Comparison of ENCODE assay signal across 9 cellular contexts in genomic region chr22:29040385-29041275, GRCh38. TPM values are rescaled to one million over a fixed set of nuclear protein-coding genes. Genes with fewer than 3 reads are reported as not detected.
DNase-seq lines count a peak whose midpoint lies in the region; ATAC-seq and TF ChIP-seq lines count a peak whose summit lies in the region.
"Had no signal": no experiment of that assay in that cellular context is flagged by ENCODE, and none has a peak within 500 bp of the region (broad histone marks: within the 10 kb centered on the region; RNA-seq: fewer than 3 reads in every experiment).

No MANE protein-coding gene starts in this region.

- H3K4me1 Mint-ChIP-seq in nephron progenitor cell: peaks cover 35% of the 10 kb centered on the region

- H3K27me3 Mint-ChIP-seq in nephron progenitor cell (ENCODE audit: low read depth, poor library complexity): no peaks in the 10 kb centered on the region

- peaks cover 14% of the 10 kb centered on the region for H3K36me3 Mint-ChIP-seq in nephron progenitor cell (ENCODE audit: low read depth)

- no peak overlapping the region for H3K27ac Mint-ChIP-seq in nephron progenitor cell
- H3K27ac Mint-ChIP-seq: T-helper 1 cell treated with Interleukin-12 subunit alpha and Interleukin-12 subunit beta and Interleukin-4 antibody, amounts not matched to agents 30 μg/mL and 1 μg/mL, for 36 hours had no signal

- no peak overlapping the region for H3K27ac ChIP-seq in OCI-LY3 (ENCODE audit: low read length)

- no peak overlapping the region for H3K9ac ChIP-seq in OCI-LY3 (ENCODE audit: low read length)

- no peaks in the 10 kb centered on the region for H3K4me1 ChIP-seq in OCI-LY3 (ENCODE audit: low read length)

- peak; percentile 51 for DNase-seq in COLO668 (lab: John Stamatoyannopoulos, UW; ENCODE audit: unreplicated experiment)
- peak; percentile 95 for DNase-seq in HT-29 (ENCODE audit: low spot score)
- DNase-seq in activated T-cell treated with anti-CD3 and anti-CD28 coated beads for 48 hours (ENCODE audit: low read depth): peak; percentile 25
- peak; percentile 81 for DNase-seq in fibroblast of gingiva (ENCODE audit: low read depth)
- DNase-seq in nephron progenitor cell: peak; percentile 68
- DNase-seq in stimulated activated naive CD8-positive, alpha-beta T cell treated with anti-CD3 and anti-CD28 coated beads, Interleukin-15, Interleukin-2, amounts not matched to agents 100 U/mL and 50 U/mL, for 24 hours: peak; percentile 67

- no peaks in the 10 kb centered on the region for H3K79me2 ChIP-seq in OCI-LY3 (ENCODE audit: low read length)

- no peak overlapping the region for H3K4me2 ChIP-seq in OCI-LY3 (ENCODE audit: low read length)

- H3K4me3 Mint-ChIP-seq in nephron progenitor cell: no peak overlapping the region
- H3K4me3 Mint-ChIP-seq: T-helper 1 cell treated with Interleukin-12 subunit alpha and Interleukin-12 subunit beta and Interleukin-4 antibody, amounts not matched to agents 30 μg/mL and 1 μg/mL, for 36 hours had no signal

- no peaks in the 10 kb centered on the region for H3K27me3 ChIP-seq in OCI-LY3 (ENCODE audit: low read depth, low read length)

- peak; percentile 99 for TF ChIP-seq CTCF in OCI-LY3 (IDR thresholded peaks at IDR 0.05; ENCODE audit: low read depth, low read length)
- peak; percentile 99 for TF ChIP-seq CTCF in nephron progenitor cell (IDR thresholded peaks at IDR 0.05)

- H4K20me1 ChIP-seq in OCI-LY3 (ENCODE audit: insufficient read depth, low read length): peaks cover 8% of the 10 kb centered on the region; the same call in 1 of the 2 replicates

- H3K9me3 Mint-ChIP-seq in nephron progenitor cell: no peaks in the 10 kb centered on the region
- H3K9me3 Mint-ChIP-seq: T-helper 1 cell treated with Interleukin-12 subunit alpha and Interleukin-12 subunit beta and Interleukin-4 antibody, amounts not matched to agents 30 μg/mL and 1 μg/mL, for 36 hours had no signal

- ATAC-seq in stimulated activated naive CD8-positive, alpha-beta T cell treated with anti-CD3 and anti-CD28 coated beads, Interleukin-15, Interleukin-2, amounts not matched to agents 100 U/mL and 50 U/mL, for 24 hours: peak; percentile 63
- no peak for ATAC-seq in HG02938 (IDR thresholded peaks at IDR 0.05; ENCODE audit: unreplicated experiment)

- H3K36me3 ChIP-seq in OCI-LY3 (replicated peaks; ENCODE audit: low read depth, low read length): peaks cover 3% of the 10 kb centered on the region

- no peak overlapping the region for H3K4me3 ChIP-seq in OCI-LY3 (ENCODE audit: low read length)

- H2AFZ ChIP-seq in OCI-LY3 (ENCODE audit: low read depth, low read length): no peak overlapping the region

- H3K9me3 ChIP-seq in OCI-LY3 (ENCODE audit: insufficient read depth, low read length): no peaks in the 10 kb centered on the region

RNA-seq across cellular contexts. Expression of gene C22orf31, which starts 21.0 kb away (rescaled TPM):
- total RNA-seq in HT-29 (2014; rRNA removed; shearing (Covaris generic)): not detected in 2 replicates

RNA-seq across cellular contexts. Expression of gene KREMEN1, which starts 32.2 kb away (rescaled TPM):
- total RNA-seq in HT-29 (2014; rRNA removed; shearing (Covaris generic)): 4.6 and 6.8 TPM in 2 replicates

Comparison
In these comparisons a context has a peak if more than half of its experiments do, and no peak if none do; other contexts are left out.
1. DNase-seq: peak in every context shown above with its lines; median percentile 95 in HT-29; 81 in fibroblast of gingiva; 68 in nephron progenitor cell; 67 in stimulated activated naive CD8-positive, alpha-beta T cell treated with anti-CD3 and anti-CD28 coated beads, Interleukin-15, Interleukin-2, amounts not matched to agents 100 U/mL and 50 U/mL, for 24 hours; 51 in COLO668; 25 in activated T-cell treated with anti-CD3 and anti-CD28 coated beads for 48 hours.